18 cellular contexts compared by ENCODE assay signal in genomic region chr11:113841691-113842090, GRCh38. TPM values are rescaled to one million over a fixed set of nuclear protein-coding genes. Genes with fewer than 3 reads are reported as not detected.
A peak's percentile ranks its signal among the peaks of the same experiment; 100 is the strongest.
DNase-seq lines count a peak whose midpoint lies in the region; ATAC-seq and TF ChIP-seq lines count a peak whose summit lies in the region.
"Had no signal": no experiment of that assay in that cellular context is flagged by ENCODE, and none has a peak within 500 bp of the region (broad histone marks: within the 10 kb centered on the region; RNA-seq: fewer than 3 reads in every experiment).

No MANE protein-coding gene starts in this region.

- 91 to 100% methylated on average over 1 of the region's 1 CpG for WGBS in endodermal cell (ENCODE audit: insufficient coverage in 1 of 2, insufficient read length in 1 of 2), 2 experiments

- peak overlapping the region; percentile 81 for H3K27ac Mint-ChIP-seq in T-helper 1 cell treated with Interleukin-12 subunit alpha and Interleukin-12 subunit beta and Interleukin-4 antibody, amounts not matched to agents 30 μg/mL and 1 μg/mL, for 36 hours
- peak overlapping the region; percentile 70 to 87 for H3K27ac Mint-ChIP-seq in effector memory CD8-positive, alpha-beta T cell
- H3K27ac Mint-ChIP-seq in endodermal cell = no peak overlapping the region
- H3K27ac Mint-ChIP-seq: activated naive CD8-positive, alpha-beta T cell; type B pancreatic cell had no signal

- no peaks in the 10 kb centered on the region for H3K27me3 Mint-ChIP-seq in T-helper 1 cell treated with Interleukin-12 subunit alpha and Interleukin-12 subunit beta and Interleukin-4 antibody, amounts not matched to agents 30 μg/mL and 1 μg/mL, for 36 hours (ENCODE audit: low read depth)
- no peaks in the 10 kb centered on the region for H3K27me3 Mint-ChIP-seq in effector memory CD8-positive, alpha-beta T cell
- no peaks in the 10 kb centered on the region for H3K27me3 Mint-ChIP-seq in endodermal cell (ENCODE audit: insufficient read depth)
- H3K27me3 Mint-ChIP-seq: activated naive CD8-positive, alpha-beta T cell; type B pancreatic cell had no signal

- no peak for TF ChIP-seq CTCF in endodermal cell (conservative IDR thresholded peaks at IDR 0.05)

- ATAC-seq in GM19035 (IDR thresholded peaks at IDR 0.05; ENCODE audit: unreplicated experiment) (peak; percentile 21), HG03571 (IDR thresholded peaks at IDR 0.05; ENCODE audit: unreplicated experiment) (no peak)
- no peak for ATAC-seq in effector memory CD8-positive, alpha-beta T cell (replicated peaks)

- peaks cover 55% of the 10 kb centered on the region for H3K36me3 ChIP-seq in endodermal cell (ENCODE audit: control insufficient read depth, insufficient read depth, low read length)
- H3K36me3 ChIP-seq: breast epithelium had no signal

- DNase-seq in T-helper 1 cell (no peak), NCI-H1048 (lab: John Stamatoyannopoulos, UW) (peak; percentile 42), medulla oblongata (ENCODE audit: extremely low spot score) (no peak), endodermal cell (no peak)
- DNase-seq in effector memory CD8-positive, alpha-beta T cell = no peak
- DNase-seq: effector CD8-positive, alpha-beta T cell; hypothalamus; KBM-7 had no signal

- H3K4me3 Mint-ChIP-seq in T-helper 1 cell treated with Interleukin-12 subunit alpha and Interleukin-12 subunit beta and Interleukin-4 antibody, amounts not matched to agents 30 μg/mL and 1 μg/mL, for 36 hours = peak overlapping the region; percentile 65
- H3K4me3 Mint-ChIP-seq in effector memory CD8-positive, alpha-beta T cell = peak overlapping the region; percentile 11 to 67
- H3K4me3 Mint-ChIP-seq in endodermal cell = no peak overlapping the region
- H3K4me3 Mint-ChIP-seq: activated naive CD8-positive, alpha-beta T cell; type B pancreatic cell had no signal

- no peaks in the 10 kb centered on the region for H3K27me3 ChIP-seq in endodermal cell (ENCODE audit: control insufficient read depth, insufficient read depth, low read length, poor library complexity, severe bottlenecking)
- H3K27me3 ChIP-seq: breast epithelium had no signal

- H3K9ac ChIP-seq in endodermal cell (ENCODE audit: extremely low read depth, low read length, poor library complexity, severe bottlenecking) = no peak overlapping the region
- H3K9ac ChIP-seq: parathyroid adenoma had no signal

- no peaks in the 10 kb centered on the region for H3K9me3 Mint-ChIP-seq in T-helper 1 cell treated with Interleukin-12 subunit alpha and Interleukin-12 subunit beta and Interleukin-4 antibody, amounts not matched to agents 30 μg/mL and 1 μg/mL, for 36 hours
- no peaks in the 10 kb centered on the region for H3K9me3 Mint-ChIP-seq in effector memory CD8-positive, alpha-beta T cell
- H3K9me3 Mint-ChIP-seq in endodermal cell = no peaks in the 10 kb centered on the region
- H3K9me3 Mint-ChIP-seq: type B pancreatic cell had no signal

- no peak overlapping the region for H3K4me3 ChIP-seq in endodermal cell (ENCODE audit: low read length)
- H3K4me3 ChIP-seq: breast epithelium, HAP-1 had no signal

- H3K4me1 Mint-ChIP-seq in T-helper 1 cell treated with Interleukin-12 subunit alpha and Interleukin-12 subunit beta and Interleukin-4 antibody, amounts not matched to agents 30 μg/mL and 1 μg/mL, for 36 hours (ENCODE audit: low read depth) = peaks cover 14% of the 10 kb centered on the region
- H3K4me1 Mint-ChIP-seq in effector memory CD8-positive, alpha-beta T cell (ENCODE audit: low read depth in 2 of 2) = peaks cover 5 to 27% of the 10 kb centered on the region in 2 donors
- H3K4me1 Mint-ChIP-seq in endodermal cell = no peaks in the 10 kb centered on the region

- H3K27ac ChIP-seq in endodermal cell (ENCODE audit: low read depth, low read length) = no peak overlapping the region
- H3K27ac ChIP-seq: 22Rv1, breast epithelium, C4-2B, parathyroid adenoma had no signal

- peaks cover 30% of the 10 kb centered on the region for H3K36me3 Mint-ChIP-seq in T-helper 1 cell treated with Interleukin-12 subunit alpha and Interleukin-12 subunit beta and Interleukin-4 antibody, amounts not matched to agents 30 μg/mL and 1 μg/mL, for 36 hours (ENCODE audit: low read depth)
- peaks cover 34% of the 10 kb centered on the region for H3K36me3 Mint-ChIP-seq in effector memory CD8-positive, alpha-beta T cell (ENCODE audit: insufficient read depth)
- H3K36me3 Mint-ChIP-seq in endodermal cell (ENCODE audit: low read depth) = peaks cover 37% of the 10 kb centered on the region

- H3K4me1 ChIP-seq in endodermal cell (ENCODE audit: control insufficient read depth, insufficient read depth, low read length) = no peaks in the 10 kb centered on the region
- H3K4me1 ChIP-seq: breast epithelium had no signal

- no peaks in the 10 kb centered on the region for H3K9me3 ChIP-seq in endodermal cell (ENCODE audit: control insufficient read depth, low read length)
- H3K9me3 ChIP-seq: breast epithelium, HAP-1 had no signal

RNA-seq across cellular contexts. Expression of gene USP28, which starts 33.7 kb away (rescaled TPM):
- total RNA-seq in endodermal cell = 10 to 100 TPM; 67.0 to 73.7 TPM
- polyA plus RNA-seq in endodermal cell (2013, experiment 1 of 2) = 53.9 TPM
- 48.2 TPM for polyA plus RNA-seq in endodermal cell (2013, experiment 2 of 2)
